ENCODE assay signal across 8 cellular contexts in genomic region chr7:108146070-108146842, GRCh38. TPM values are rescaled to one million over a fixed set of nuclear protein-coding genes. Genes with fewer than 3 reads are reported as not detected.
DNase-seq lines count a peak whose midpoint lies in the region; ATAC-seq, FAIRE-seq and TF ChIP-seq lines count a peak whose summit lies in the region.

No MANE protein-coding gene starts in this region.

- H3K4me1 ChIP-seq in A549: no peaks in the 10 kb centered on the region; the same call in 2 of the 3 replicates
- H3K4me1 ChIP-seq in SJSA1 (replicated peaks): no peaks in the 10 kb centered on the region; the same call in 1 of the 2 replicates
- no peaks in the 10 kb centered on the region for H3K4me1 ChIP-seq in body of pancreas

- ATAC-seq in A549 (peak; percentile 69 to 77; a peak in 4 of 6 replicates), body of pancreas (peak; percentile 85), sciatic nerve (peak; percentile 90), GM21786 (IDR thresholded peaks at IDR 0.05; ENCODE audit: unreplicated experiment) (no peak)

- TF ChIP-seq CTCF in A549 (IDR thresholded peaks at IDR 0.05): peak; percentile 91
- peak; percentile 65 to 83 (median 81) for TF ChIP-seq CTCF in body of pancreas (IDR thresholded peaks at IDR 0.05)

- CTCF ChIA-PET in A549 (lab: Yijun Ruan, JAX): interaction anchor here (0.6 to 2.4 kb wide), 55 partner anchors 8 to 945 kb away, joined by 3 to 19 read pairs (median 4); partner anchors contain the start of genes CBLL1 and LAMB4

- H3K36me3 ChIP-seq in SJSA1 (no peaks in the 10 kb centered on the region), body of pancreas (replicated peaks in 1 of 2; ENCODE audit: insufficient read depth in 1 of 2, low read depth in 2 of 2) (no peaks in the 10 kb centered on the region)

- H3K27me3 ChIP-seq in SJSA1 (replicated peaks): peaks cover 4% of the 10 kb centered on the region
- no peaks in the 10 kb centered on the region for H3K27me3 ChIP-seq in body of pancreas

- TF ChIP-seq EP300 in A549 (IDR thresholded peaks at IDR 0.05): no peak

- 48% methylated on average over 12 of the region's 12 CpGs for WGBS in A549 (ENCODE audit: missing lambda C conversion rate)
- 38 to 44% methylated on average over 12 of the region's 12 CpGs for WGBS in body of pancreas, 2 donors

- H3K27ac ChIP-seq in A549 (no peak overlapping the region), SJSA1 (no peak overlapping the region), body of pancreas (no peak overlapping the region)

- no peaks in the 10 kb centered on the region for H3K9me3 ChIP-seq in A549
- no peaks in the 10 kb centered on the region for H3K9me3 ChIP-seq in SJSA1 (replicated peaks)
- H3K9me3 ChIP-seq in body of pancreas: no peaks in the 10 kb centered on the region

- DNase-seq in A549 (ENCODE audit: low read depth in 1 of 2, low spot score in 1 of 2) (peak; percentile 21 to 75), GM12892 (ENCODE audit: insufficient read length) (no peak), LoVo (ENCODE audit: low spot score) (peak; percentile 59), SJSA1 (ENCODE audit: low read depth in 1 of 2, low spot score in 2 of 2) (peak; percentile 68 to 74), body of pancreas (peak; percentile 48 to 66 (median 60)), iPS DF 4.7 (ENCODE audit: extremely low read depth, low spot score) (peak; percentile 49), sciatic nerve (ENCODE audit: low spot score) (peak; percentile 73)

- POLR2A ChIA-PET in A549 (lab: Yijun Ruan, JAX): no interaction called here

- intact Hi-C loops in body of pancreas (cut with DNase I): no loop called here
- intact Hi-C loops in sciatic nerve (cut with DNase I): loop anchor here (5.0 kb wide), 1 partner anchor 269 kb away; no protein-coding TSS in a partner anchor

- no peak for TF ChIP-seq POLR2A in A549 (IDR thresholded peaks at IDR 0.05; ENCODE audit: low read length)
- no peak for TF ChIP-seq POLR2A in GM12892 (IDR thresholded peaks at IDR 0.05; ENCODE audit: low read depth, low read length)
- TF ChIP-seq POLR2A in body of pancreas (IDR thresholded peaks at IDR 0.05): no peak

- no peak overlapping the region for H3K4me2 ChIP-seq in A549

- no peak overlapping the region for H3K4me3 ChIP-seq in A549
- no peak overlapping the region for H3K4me3 ChIP-seq in SJSA1
- no peak overlapping the region for H3K4me3 ChIP-seq in body of pancreas

- no peak for FAIRE-seq in A549 (lab: Jason Lieb, UNC)
- peak; percentile 89 for FAIRE-seq in GM12892 (lab: Jason Lieb, UNC)

- TF ChIP-seq RAD21 in A549 (conservative IDR thresholded peaks at IDR 0.05 in 1 of 2, IDR thresholded peaks at IDR 0.05 in 1 of 2): peak; percentile 94 to 95

TF ChIP-seq in A549, 52 proteins besides CTCF, POLR2A, EP300 and RAD21:
- TF ChIP-seq CBX2 (IDR thresholded peaks at IDR 0.05; ENCODE audit: borderline replicate concordance, low read depth): no peak
- TF ChIP-seq SMC3 (IDR thresholded peaks at IDR 0.05): peak; percentile 89
TF ChIP-seq in A549: peak in this region for 1.

RNA-seq across cellular contexts. Expression of gene LAMB4, which starts 16.1 kb away (rescaled TPM):
- polyA plus RNA-seq in A549 (2011; rRNA removed) (0.13 and 0.26 TPM in 2 replicates), A549 (2017; fragmentation: RNase III; extraction: RNeasy Plus Mini Kit Qiagen cat#74134 plus additional on column Dnase treatment) (0.19 to 0.45 TPM (median 0.38 TPM) in 3 replicates)
- 0.14 and 0.15 TPM in 2 replicates for polyA plus RNA-seq in A549 (2012; cell fraction: cytosol; rRNA removed)
- polyA plus RNA-seq in A549 (2012; cell fraction: nucleus; rRNA removed): 0.24 and 0.31 TPM in 2 replicates
- polyA minus RNA-seq in A549 (2011; rRNA and poly(A)+ RNA removed): 1.0 and 1.6 TPM in 2 replicates
- polyA plus RNA-seq in GM12892 (2012; ENCODE audit: missing spikeins): not detected
- 0.13 TPM in 1 of 2 replicates, not detected in the other for total RNA-seq in SJSA1 (2014; rRNA removed; shearing (Covaris generic))
- total RNA-seq in body of pancreas (1 to 10 TPM in 1 of 2 donors, under 1 TPM in 1; 0.26 to 2.0 TPM), sciatic nerve (0.89 TPM)
